8 cellular contexts compared by ENCODE assay signal in the genomic region with DNA sequence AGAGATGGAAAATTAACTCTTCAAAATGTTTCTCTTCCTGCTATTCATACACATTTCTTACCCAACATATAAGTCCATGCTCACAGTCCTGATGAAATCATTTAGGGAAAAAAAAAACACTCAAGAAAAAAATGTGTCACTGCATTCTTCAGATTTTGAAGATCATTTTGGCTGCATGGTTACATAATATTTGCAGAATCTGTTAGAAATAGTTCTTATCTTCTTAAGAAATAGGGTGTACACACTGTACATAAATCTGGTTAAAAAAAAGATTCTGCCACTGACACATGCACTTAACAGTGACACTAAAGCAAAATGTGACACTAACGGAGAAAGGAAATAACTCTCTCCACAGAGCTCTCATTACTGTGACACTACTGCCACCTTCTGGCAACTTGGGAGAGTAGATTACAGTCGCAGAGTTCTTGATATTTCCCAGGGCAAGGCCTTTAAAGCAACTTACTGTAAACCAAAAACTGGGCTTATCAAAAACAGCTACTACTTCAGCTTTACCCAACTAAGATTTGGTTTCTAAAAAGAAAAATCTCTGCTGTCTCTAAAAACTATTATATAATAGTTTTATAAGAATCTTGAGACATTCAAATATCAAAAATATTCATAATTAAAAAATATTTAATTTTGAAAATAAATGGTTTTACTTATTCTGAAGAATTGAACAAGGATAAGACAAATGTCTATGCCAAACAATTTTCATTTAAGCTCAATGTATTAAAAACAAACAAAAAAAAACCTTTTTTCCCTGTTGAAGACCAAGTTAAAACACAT.
DNase-seq lines count a peak whose midpoint lies in the region; ATAC-seq and TF ChIP-seq lines count a peak whose summit lies in the region.

No MANE protein-coding gene starts in this region.

- H3K4me3 Mint-ChIP-seq in neural crest cell (no peak overlapping the region), type B pancreatic cell (peak overlapping the region; percentile 0)

- peak; percentile 96 for TF ChIP-seq CTCF in neural crest cell (conservative IDR thresholded peaks at IDR 0.05)
- peak; percentile 98 for TF ChIP-seq CTCF in type B pancreatic cell (conservative IDR thresholded peaks at IDR 0.05)

- H3K4me1 Mint-ChIP-seq in neural crest cell, result peaks cover 27% of the 10 kb centered on the region
- peaks cover 37% of the 10 kb centered on the region for H3K4me1 Mint-ChIP-seq in type B pancreatic cell (ENCODE audit: unreplicated experiment)

- no peaks in the 10 kb centered on the region for H3K27me3 Mint-ChIP-seq in neural crest cell (ENCODE audit: low read depth)
- no peaks in the 10 kb centered on the region for H3K27me3 Mint-ChIP-seq in type B pancreatic cell

- H3K27ac Mint-ChIP-seq in neural crest cell (ENCODE audit: unreplicated experiment) (no peak overlapping the region), type B pancreatic cell (peak overlapping the region; percentile 72)

- no peaks in the 10 kb centered on the region for H3K36me3 Mint-ChIP-seq in neural crest cell (ENCODE audit: low read depth)
- no peaks in the 10 kb centered on the region for H3K36me3 Mint-ChIP-seq in type B pancreatic cell

- peak; percentile 80 for DNase-seq in Daoy (ENCODE audit: low read depth)
- peak in 52 of 76 experiments; percentile 5 to 81 (median 50) for DNase-seq in HUDEP-2 (lab: John Stamatoyannopoulos, UW; ENCODE audit: unreplicated experiment in 76 of 76)
- DNase-seq in NOMO-1 treated with DMSO at 0.1 percent for 48 hours (lab: John Stamatoyannopoulos, UW; ENCODE audit: unreplicated experiment), result peak; percentile 77
- peak; percentile 29 for DNase-seq in activated CD8-positive, alpha-beta memory T cell treated with anti-CD3 and anti-CD28 coated beads, Interleukin-2, amount 50 U/mL, for 1 hour (ENCODE audit: extremely low read depth)
- peak; percentile 70 for DNase-seq in fibroblast of gingiva (ENCODE audit: low read depth)
- peak; percentile 54 for DNase-seq in neural crest cell (ENCODE audit: low read depth, low spot score)
- DNase-seq in type B pancreatic cell (ENCODE audit: extremely low spot score, unreplicated experiment), result no peak

- H3K9me3 Mint-ChIP-seq in neural crest cell, result no peaks in the 10 kb centered on the region
- no peaks in the 10 kb centered on the region for H3K9me3 Mint-ChIP-seq in type B pancreatic cell

- ATAC-seq in GM21528 (IDR thresholded peaks at IDR 0.05; ENCODE audit: low FRiP score, unreplicated experiment), result peak; percentile 82
